ENCODE assay signal across 20 cellular contexts in the genomic region with DNA sequence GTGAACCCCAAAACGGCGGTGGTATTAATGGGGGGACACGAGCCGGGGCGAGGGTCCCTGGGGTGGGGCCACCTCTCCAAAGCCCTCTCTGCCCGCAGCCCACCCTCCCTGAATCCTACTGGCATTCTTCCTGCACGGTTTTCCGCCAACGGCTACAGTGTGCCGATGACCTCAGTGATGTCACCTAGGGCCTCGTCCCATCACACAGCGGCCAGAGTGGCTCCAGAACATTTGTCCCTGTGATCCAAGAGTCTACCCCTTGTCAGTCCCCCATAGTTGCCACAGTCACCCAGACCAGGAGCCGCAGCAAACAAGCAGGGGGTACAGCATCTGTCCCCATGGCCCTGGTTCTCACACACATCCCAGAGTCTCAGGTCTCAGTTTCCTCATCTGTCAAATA. TPM values are rescaled to one million over a fixed set of nuclear protein-coding genes. Genes with fewer than 3 reads are reported as not detected.
DNase-seq lines count a peak whose midpoint lies in the region; ATAC-seq, FAIRE-seq and TF ChIP-seq lines count a peak whose summit lies in the region.
"Had no signal": no experiment of that assay in that cellular context is flagged by ENCODE, and none has a peak within 500 bp of the region (broad histone marks: within the 10 kb centered on the region; RNA-seq: fewer than 3 reads in every experiment).

No MANE protein-coding gene starts in this region.

- WGBS in GM12878 (ENCODE audit: insufficient coverage, insufficient replicate concordance, low lambda C conversion rate, missing lambda C conversion rate), result 56% methylated on average over 12 of the region's 13 CpGs
- WGBS in neuronal stem cell (ENCODE audit: extremely low coverage in 2 of 2, insufficient read length in 2 of 2, insufficient replicate concordance in 1 of 2), 2 donors, result no CpG with 5 or more reads among the region's 13 CpGs

- H2AFZ ChIP-seq in GM12878 (ENCODE audit: control insufficient read depth, low read depth, low read length), result no peak overlapping the region
- H2AFZ ChIP-seq in neuronal stem cell (ENCODE audit: low read length), result no peak overlapping the region

- no peaks in the 10 kb centered on the region for H3K36me3 ChIP-seq in CD8-positive, alpha-beta memory T cell (ENCODE audit: insufficient read depth, low read length)
- no peaks in the 10 kb centered on the region for H3K36me3 ChIP-seq in GM12878 (ENCODE audit: control insufficient read depth in 2 of 2, insufficient read depth in 2 of 2, low read length in 1 of 2)
- H3K36me3 ChIP-seq in neuronal stem cell (replicated peaks in 1 of 2; ENCODE audit: control insufficient read depth in 2 of 2, insufficient read depth in 2 of 2, low read length in 2 of 2), result no peaks in the 10 kb centered on the region
- H3K36me3 ChIP-seq in left lung, result no peaks in the 10 kb centered on the region

- FAIRE-seq in GM12878 (lab: Jason Lieb, UNC), result no peak
- FAIRE-seq: H54 had no signal

- no peak overlapping the region for H3K4me3 ChIP-seq in CD8-positive, alpha-beta memory T cell (ENCODE audit: low read length)
- H3K4me3 ChIP-seq in GM12878 (no peak overlapping the region), neuronal stem cell (ENCODE audit: low read length in 2 of 2) (no peak overlapping the region), left lung (no peak overlapping the region)

- H3K9ac ChIP-seq in GM12878 (ENCODE audit: control insufficient read depth, insufficient read depth, low read length) (no peak overlapping the region), neuronal stem cell (ENCODE audit: low read depth, low read length, poor library complexity) (no peak overlapping the region)

- POLR2A ChIA-PET in CD8-positive, alpha-beta memory T cell (lab: Charles Lee), result no interaction called here
- POLR2A ChIA-PET in GM12878 (lab: Charles Lee) (interaction anchor here (1.0 to 1.7 kb wide), 2 partner anchors 10 to 11 kb away, joined by 5 to 6 read pairs; no protein-coding TSS in a partner anchor), HEK293T (lab: Yijun Ruan, JAX) (no interaction called here)

- H3K79me1 ChIP-seq in neuronal stem cell (ENCODE audit: low read depth, low read length), result peaks cover 6% of the 10 kb centered on the region

- no peak overlapping the region for H4K91ac ChIP-seq in neuronal stem cell (ENCODE audit: low read depth, low read length, poor library complexity)

- no peak overlapping the region for H3K4me3 Mint-ChIP-seq in activated naive CD4-positive, alpha-beta T cell treated with anti-CD3 and anti-CD28 coated beads, Interleukin-2, amount 50 U/mL, for 24 hours
- no peak overlapping the region for H3K4me3 Mint-ChIP-seq in activated naive CD4-positive, alpha-beta T cell treated with anti-CD3 and anti-CD28 coated beads for 36 hours
- H3K4me3 Mint-ChIP-seq in CD8-positive, alpha-beta memory T cell, result no peak overlapping the region

- H3K9me3 ChIP-seq in CD8-positive, alpha-beta memory T cell (ENCODE audit: low read length), result no peaks in the 10 kb centered on the region
- H3K9me3 ChIP-seq in GM12878 (replicated peaks; ENCODE audit: control insufficient read depth, insufficient read depth, low read length) (no peaks in the 10 kb centered on the region), neuronal stem cell (replicated peaks in 1 of 2; ENCODE audit: control insufficient read depth in 2 of 2, insufficient read depth in 1 of 2, low read depth in 1 of 2, low read length in 2 of 2) (no peaks in the 10 kb centered on the region), left lung (no peaks in the 10 kb centered on the region)

- H3K23ac ChIP-seq in neuronal stem cell (ENCODE audit: low read depth, low read length, poor library complexity), result no peak overlapping the region

- no TSS peak for BruUV-seq in GM12878 (replicated peaks; lab: Mats Ljungman, UMichigan)

- H4K8ac ChIP-seq in neuronal stem cell (ENCODE audit: low read depth, low read length), result no peak overlapping the region

- TF ChIP-seq CTCF in GM12878 (IDR thresholded peaks at IDR 0.05 in 2 of 3, conservative IDR thresholded peaks at IDR 0.05 in 1 of 3; ENCODE audit: control insufficient read depth in 2 of 3, extremely low read depth in 1 of 3, insufficient read depth in 1 of 3, low read depth in 3 of 3, low read length in 3 of 3), result no peak
- TF ChIP-seq CTCF in left lung (IDR thresholded peaks at IDR 0.05), result no peak

- TF ChIP-seq EP300 in GM12878 (IDR thresholded peaks at IDR 0.05; ENCODE audit: borderline replicate concordance in 1 of 2, control insufficient read depth in 1 of 2, low read depth in 2 of 2, low read length in 2 of 2), result no peak

- peak overlapping the region; percentile 59 for H3K18ac ChIP-seq in neuronal stem cell (ENCODE audit: low read length)

- no peak overlapping the region for H2BK120ac ChIP-seq in neuronal stem cell (ENCODE audit: low read depth, low read length)

- H2BK5ac ChIP-seq in neuronal stem cell (ENCODE audit: low read length), result no peak overlapping the region

- H4K20me1 ChIP-seq in GM12878 (ENCODE audit: control insufficient read depth, insufficient read depth), result 0 out of 2 replicates have a peak, but pooled peaks cover 2% of the 10 kb centered on the region

- RAD21 ChIA-PET in GM12878 (lab: Charles Lee; ENCODE audit: unreplicated experiment), result interaction anchor here (1.4 kb wide), 1 partner anchor 103 kb away, joined by 4 read pairs; the partner anchor contains the start of gene ZC3H18

- H2AK5ac ChIP-seq in neuronal stem cell (ENCODE audit: low read depth, low read length), result no peak overlapping the region

- no peaks in the 10 kb centered on the region for H3K9me3 Mint-ChIP-seq in activated naive CD4-positive, alpha-beta T cell treated with anti-CD3 and anti-CD28 coated beads, Interleukin-2, amount 50 U/mL, for 24 hours
- H3K9me3 Mint-ChIP-seq in activated naive CD4-positive, alpha-beta T cell treated with anti-CD3 and anti-CD28 coated beads for 36 hours, result no peaks in the 10 kb centered on the region
- H3K9me3 Mint-ChIP-seq in CD8-positive, alpha-beta memory T cell, result no peaks in the 10 kb centered on the region

- no peak overlapping the region for H3K4ac ChIP-seq in neuronal stem cell (ENCODE audit: low read length)

- H2BK12ac ChIP-seq in neuronal stem cell (ENCODE audit: low read length), result no peak overlapping the region

- intact Hi-C loops in activated naive CD4-positive, alpha-beta T cell treated with anti-CD3 and anti-CD28 coated beads for 36 hours (cut with micrococcal nuclease), result loop anchor here (1.0 kb wide), 1 partner anchor 11 kb away; no protein-coding TSS in a partner anchor
- intact Hi-C loops in GM12878 (cut with micrococcal nuclease; ENCODE audit: unreplicated experiment), result no loop called here
- intact Hi-C loops in left lung (cut with DNase I), result no loop called here

- H2BK15ac ChIP-seq in neuronal stem cell (ENCODE audit: low read length), result no peak overlapping the region

- DNase-seq in activated naive CD4-positive, alpha-beta T cell treated with anti-CD3 and anti-CD28 coated beads for 36 hours, result no peak
- DNase-seq in CD8-positive, alpha-beta memory T cell, result no peak
- DNase-seq in GM12878 (ENCODE audit: low read depth, low spot score) (no peak), neuronal stem cell (ENCODE audit: low spot score) (no peak), HEK293T (ENCODE audit: extremely low spot score) (no peak), left lung (no peak)
- DNase-seq: DMS53, IMR-90, Kasumi-1, MM.1S, NCI-H1092 treated with DMSO at 0.1 percent for 48 hours, NCI-H2081 treated with DMSO at 0.1 percent for 48 hours, NCI-H510A, NCI-H774 had no signal

- no peaks in the 10 kb centered on the region for H3K27me3 ChIP-seq in CD8-positive, alpha-beta memory T cell (ENCODE audit: insufficient read depth, low read length, poor library complexity, severe bottlenecking)
- H3K27me3 ChIP-seq in GM12878 (replicated peaks in 1 of 2; ENCODE audit: control insufficient read depth in 2 of 2, insufficient read depth in 2 of 2, low read length in 1 of 2), result no peaks in the 10 kb centered on the region
- no peaks in the 10 kb centered on the region for H3K27me3 ChIP-seq in neuronal stem cell (ENCODE audit: control insufficient read depth in 3 of 3, insufficient read depth in 3 of 3, low read depth in 1 of 3, low read length in 3 of 3)
- H3K27me3 ChIP-seq in left lung, result no peaks in the 10 kb centered on the region

- no peak overlapping the region for H3K14ac ChIP-seq in neuronal stem cell (ENCODE audit: low read length)

- no peak overlapping the region for H3K4me2 ChIP-seq in GM12878 (ENCODE audit: control insufficient read depth, insufficient read depth)
- H3K4me2 ChIP-seq in neuronal stem cell (ENCODE audit: insufficient read depth, low read length, poor library complexity, severe bottlenecking), result no peak overlapping the region

- no peak for TF ChIP-seq RAD21 in GM12878 (IDR thresholded peaks at IDR 0.05; ENCODE audit: insufficient read depth, low read depth, low read length)

- H3K27me3 Mint-ChIP-seq in activated naive CD4-positive, alpha-beta T cell treated with anti-CD3 and anti-CD28 coated beads, Interleukin-2, amount 50 U/mL, for 24 hours, result no peaks in the 10 kb centered on the region
- H3K27me3 Mint-ChIP-seq in activated naive CD4-positive, alpha-beta T cell treated with anti-CD3 and anti-CD28 coated beads for 36 hours (ENCODE audit: low read depth), result no peaks in the 10 kb centered on the region
- H3K27me3 Mint-ChIP-seq in CD8-positive, alpha-beta memory T cell, result no peaks in the 10 kb centered on the region

- ATAC-seq in GM12878, result no peak
- ATAC-seq in GM21825 (IDR thresholded peaks at IDR 0.05; ENCODE audit: unreplicated experiment), result no peak
- ATAC-seq in left lung, result no peak
- ATAC-seq: Panc1, Right ventricle myocardium inferior had no signal

- H3K27ac Mint-ChIP-seq in activated naive CD4-positive, alpha-beta T cell treated with anti-CD3 and anti-CD28 coated beads, Interleukin-2, amount 50 U/mL, for 24 hours, result peak overlapping the region; percentile 62
- no peak overlapping the region for H3K27ac Mint-ChIP-seq in activated naive CD4-positive, alpha-beta T cell treated with anti-CD3 and anti-CD28 coated beads for 36 hours
- peak overlapping the region in 7 of 8 donors; percentile 34 to 94 (median 68) for H3K27ac Mint-ChIP-seq in CD8-positive, alpha-beta memory T cell

- H3K27ac ChIP-seq in CD8-positive, alpha-beta memory T cell (ENCODE audit: low read depth, low read length), result no peak overlapping the region
- H3K27ac ChIP-seq in GM12878 (ENCODE audit: control insufficient read depth, insufficient read depth) (no peak overlapping the region), neuronal stem cell (replicated peaks; ENCODE audit: low read length) (no peak overlapping the region), left lung (no peak overlapping the region)
- H3K27ac ChIP-seq: C4-2B had no signal

- CTCF ChIA-PET in activated naive CD4-positive, alpha-beta T cell treated with anti-CD3 and anti-CD28 coated beads for 36 hours (lab: Charles Lee), result interaction anchor here (1.2 kb wide), 1 partner anchor 10 kb away, joined by 3 read pairs; no protein-coding TSS in a partner anchor
- CTCF ChIA-PET in CD8-positive, alpha-beta memory T cell (lab: Charles Lee), result interaction anchor here (0.9 kb wide), 1 partner anchor 9 kb away, joined by 3 read pairs; no protein-coding TSS in a partner anchor
- CTCF ChIA-PET in GM12878 (lab: Yijun Ruan, JAX), result interaction anchor here (1.4 to 1.9 kb wide), 3 partner anchors 10 to 23 kb away, joined by 3 to 8 read pairs (median 6); no protein-coding TSS in a partner anchor
- CTCF ChIA-PET in HEK293T (lab: Yijun Ruan, JAX), result no interaction called here

- TF ChIP-seq POLR2A in GM12878 (IDR thresholded peaks at IDR 0.05; ENCODE audit: low read depth, low read length), result no peak

- no peaks in the 10 kb centered on the region for H3K36me3 Mint-ChIP-seq in activated naive CD4-positive, alpha-beta T cell treated with anti-CD3 and anti-CD28 coated beads, Interleukin-2, amount 50 U/mL, for 24 hours
- H3K36me3 Mint-ChIP-seq in activated naive CD4-positive, alpha-beta T cell treated with anti-CD3 and anti-CD28 coated beads for 36 hours (ENCODE audit: low read depth), result no peaks in the 10 kb centered on the region
- no peaks in the 10 kb centered on the region for H3K36me3 Mint-ChIP-seq in CD8-positive, alpha-beta memory T cell

- SMC1A ChIA-PET in GM12878 (lab: Charles Lee; ENCODE audit: uncharacterized antibody, unreplicated experiment), result interaction anchor here (1.0 to 1.4 kb wide), 2 partner anchors 12 to 18 kb away, joined by 3 to 6 read pairs; no protein-coding TSS in a partner anchor

- peaks cover 88% of the 10 kb centered on the region for H3K4me1 ChIP-seq in CD8-positive, alpha-beta memory T cell (ENCODE audit: insufficient read depth, low read length)
- peaks cover 27% of the 10 kb centered on the region for H3K4me1 ChIP-seq in GM12878 (ENCODE audit: control insufficient read depth, insufficient read depth, low read length)
- peaks cover 7 to 13% of the 10 kb centered on the region in 2 donors for H3K4me1 ChIP-seq in neuronal stem cell (ENCODE audit: control insufficient read depth in 2 of 2, insufficient read depth in 1 of 2, low read depth in 1 of 2, low read length in 2 of 2)
- peaks cover under 1 to 13% of the 10 kb centered on the region in 2 donors for H3K4me1 ChIP-seq in left lung

- no peaks in the 10 kb centered on the region; the same call in 1 of the 2 replicates for H3K79me2 ChIP-seq in GM12878 (ENCODE audit: control insufficient read depth, insufficient read depth, low read length)

- in situ Hi-C loops in GM12878 (cut with MboI), result no loop called here

- H3K4me1 Mint-ChIP-seq in activated naive CD4-positive, alpha-beta T cell treated with anti-CD3 and anti-CD28 coated beads, Interleukin-2, amount 50 U/mL, for 24 hours, result peaks cover 74% of the 10 kb centered on the region
- H3K4me1 Mint-ChIP-seq in activated naive CD4-positive, alpha-beta T cell treated with anti-CD3 and anti-CD28 coated beads for 36 hours (ENCODE audit: low read depth), result peaks cover 59% of the 10 kb centered on the region
- H3K4me1 Mint-ChIP-seq in CD8-positive, alpha-beta memory T cell, result peaks cover 43 to 73% (median 57%) of the 10 kb centered on the region in 3 donors

RNA-seq across cellular contexts. Expression of gene ZFPM1, which starts 13.9 kb away (rescaled TPM):
- total RNA-seq in activated naive CD4-positive, alpha-beta T cell treated with anti-CD3 and anti-CD28 coated beads for 36 hours, result 10 to 100 TPM; 11.0 to 12.2 TPM
- total RNA-seq in CD8-positive, alpha-beta memory T cell, result 10 to 100 TPM; 15.5 to 16.7 TPM
- polyA plus RNA-seq in CD8-positive, alpha-beta memory T cell, result 0.71 TPM
- total RNA-seq in GM12878 (2013; cell fraction: nucleolus; rRNA removed), result 5.8 and 7.0 TPM in 2 replicates
- total RNA-seq in GM12878 (2014; rRNA removed), result 0.82 and 1.1 TPM in 2 replicates
- 0.23 and 0.36 TPM in 2 replicates for total RNA-seq in GM12878 (2014; rRNA removed; fragmentation: Illumina TruSeq; extraction: Trizol)
- 4.0 and 5.1 TPM in 2 replicates for total RNA-seq in GM12878 (2021)
- 0.13 TPM for polyA plus RNA-seq in GM12878 (2011; ENCODE audit: low read depth)
- polyA plus RNA-seq in GM12878 (2011; rRNA removed), result 0.13 and 0.46 TPM in 2 replicates
- 0.34 and 0.69 TPM in 2 replicates for polyA plus RNA-seq in GM12878 (2011; cell fraction: cytosol; rRNA removed)
- 2.9 and 5.4 TPM in 2 replicates for polyA plus RNA-seq in GM12878 (2011; cell fraction: nucleus; rRNA removed)
- polyA plus RNA-seq in GM12878 (2012), result 1.7 and 1.8 TPM in 2 replicates
- 0.24 TPM in 1 of 2 replicates, not detected in the other for polyA plus RNA-seq in GM12878 (2014; fragmentation: Illumina TruSeq; extraction: Trizol)
- under 1 TPM; 0.02 to 0.03 TPM for polyA plus RNA-seq in GM12878 (2014; fragmentation: Nextera tagmentation; extraction: Ambion mirVana)
- polyA plus RNA-seq in GM12878 (2014; rRNA removed), result 1.2 and 1.5 TPM in 2 replicates
- under 1 TPM; 0.03 to 0.09 TPM for polyA plus RNA-seq in GM12878 (2016; fragmentation: Nextera tagmentation; extraction: Ambion mirVana)
- polyA minus RNA-seq in GM12878 (2011; rRNA and poly(A)+ RNA removed), result 0.51 and 1.3 TPM in 2 replicates
- polyA minus RNA-seq in GM12878 (2011; cell fraction: cytosol; rRNA and poly(A)+ RNA removed), result 1.2 and 2.1 TPM in 2 replicates
- polyA minus RNA-seq in GM12878 (2011; cell fraction: nucleus; rRNA and poly(A)+ RNA removed), result 1.2 and 5.1 TPM in 2 replicates
- 3.8 TPM for polyA plus RNA-seq in neuronal stem cell (2013, experiment 1 of 2)
- 4.0 TPM for polyA plus RNA-seq in neuronal stem cell (2013, experiment 2 of 2)
- 1 to 10 TPM; 6.2 to 7.0 TPM for total RNA-seq in left lung
